In the genomic region with DNA sequence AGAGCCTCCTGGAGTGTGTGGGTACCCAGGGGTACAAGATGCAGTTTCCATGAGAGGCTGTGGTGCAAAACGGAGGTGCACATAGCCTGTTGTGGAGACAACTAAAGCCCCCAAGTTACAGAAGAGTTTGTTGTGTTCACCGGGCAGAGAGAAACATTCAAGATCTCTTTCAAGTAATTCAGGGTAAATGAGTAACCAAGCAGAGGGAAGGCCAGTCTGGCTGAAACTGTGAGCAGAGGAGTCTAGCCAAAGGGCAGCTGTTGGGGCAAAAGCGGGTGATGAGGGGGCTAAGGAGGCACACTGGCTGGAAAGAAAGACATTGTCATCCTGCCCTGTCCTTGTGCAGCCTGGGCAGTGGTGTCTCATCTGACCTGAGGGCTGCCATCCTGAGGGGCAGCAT, we compare ENCODE assay signal across 12 cellular contexts. TPM values are rescaled to one million over a fixed set of nuclear protein-coding genes. Genes with fewer than 3 reads are reported as not detected.
DNase-seq lines count a peak whose midpoint lies in the region; ATAC-seq and TF ChIP-seq lines count a peak whose summit lies in the region.
"Had no signal": no experiment of that assay in that cellular context is flagged by ENCODE, and none has a peak within 500 bp of the region (broad histone marks: within the 10 kb centered on the region; RNA-seq: fewer than 3 reads in every experiment).

No MANE protein-coding gene starts in this region.

- intact Hi-C loops in left colon (cut with DNase I, micrococcal nuclease), result no loop called here
- intact Hi-C loops in breast epithelium (cut with DNase I; ENCODE audit: low total_unique reads), result no loop called here

- H3K27me3 Mint-ChIP-seq in CD4-positive, CD25-positive, alpha-beta regulatory T cell, result no peaks in the 10 kb centered on the region
- H3K27me3 Mint-ChIP-seq in T-helper 17 cell, result no peaks in the 10 kb centered on the region
- H3K27me3 Mint-ChIP-seq: activated CD4-positive, alpha-beta T cell treated with anti-CD3 and anti-CD28 coated beads, Interleukin-2, amount 10 ng/mL, durations not matched to agents 24 days and 14 days had no signal

- TF ChIP-seq POLR2A in GM19099 (IDR thresholded peaks at IDR 0.05; ENCODE audit: extremely low read depth, insufficient read length, low read depth) (peak; percentile 26), breast epithelium (IDR thresholded peaks at IDR 0.05) (no peak)

- no peak overlapping the region for H3K4me3 Mint-ChIP-seq in CD4-positive, CD25-positive, alpha-beta regulatory T cell
- no peak overlapping the region for H3K4me3 Mint-ChIP-seq in T-helper 17 cell

- no peak overlapping the region for H3K4me3 ChIP-seq in CD4-positive, CD25-positive, alpha-beta regulatory T cell (ENCODE audit: low read depth, low read length)
- H3K4me3 ChIP-seq in breast epithelium, result no peak overlapping the region
- H3K4me3 ChIP-seq: coronary artery had no signal

- peaks cover 13% of the 10 kb centered on the region for H3K36me3 Mint-ChIP-seq in CD4-positive, CD25-positive, alpha-beta regulatory T cell
- H3K36me3 Mint-ChIP-seq in T-helper 17 cell (ENCODE audit: low read depth), result no peaks in the 10 kb centered on the region

- H3K27me3 ChIP-seq in CD4-positive, CD25-positive, alpha-beta regulatory T cell (ENCODE audit: control insufficient read depth, insufficient read depth, low read length), result no peaks in the 10 kb centered on the region
- no peaks in the 10 kb centered on the region for H3K27me3 ChIP-seq in breast epithelium

- ATAC-seq in CD4-positive, CD25-positive, alpha-beta regulatory T cell (ENCODE audit: low read depth in 2 of 2), result no peak
- ATAC-seq in HG02678 (IDR thresholded peaks at IDR 0.05; ENCODE audit: unreplicated experiment), result peak; percentile 89
- no peak for ATAC-seq in T-helper 17 cell
- ATAC-seq in left colon, result no peak

- no peak for TF ChIP-seq CTCF in breast epithelium (IDR thresholded peaks at IDR 0.05)

- H3K9me3 Mint-ChIP-seq in CD4-positive, CD25-positive, alpha-beta regulatory T cell, result peaks cover 0 to 2% (median 0%) of the 10 kb centered on the region in 7 donors

- peaks cover 18 to 57% (median 32%) of the 10 kb centered on the region in 4 donors for H3K4me1 Mint-ChIP-seq in CD4-positive, CD25-positive, alpha-beta regulatory T cell
- peaks cover 32% of the 10 kb centered on the region for H3K4me1 Mint-ChIP-seq in T-helper 17 cell

- peak overlapping the region; percentile 52 to 76 (median 55) for H3K27ac Mint-ChIP-seq in CD4-positive, CD25-positive, alpha-beta regulatory T cell
- peak overlapping the region; percentile 89 for H3K27ac Mint-ChIP-seq in T-helper 17 cell
- H3K27ac Mint-ChIP-seq: activated CD4-positive, alpha-beta T cell treated with anti-CD3 and anti-CD28 coated beads, Interleukin-2, amount 10 ng/mL, durations not matched to agents 24 days and 14 days had no signal

- H3K9me3 ChIP-seq in CD4-positive, CD25-positive, alpha-beta regulatory T cell (ENCODE audit: control insufficient read depth in 2 of 2, low read length in 2 of 2), result no peaks in the 10 kb centered on the region
- H3K9me3 ChIP-seq in T-helper 17 cell (ENCODE audit: control insufficient read depth, low read length, poor library complexity, severe bottlenecking) (no peaks in the 10 kb centered on the region), breast epithelium (no peaks in the 10 kb centered on the region)

- no peak for DNase-seq in CD4-positive, CD25-positive, alpha-beta regulatory T cell
- DNase-seq in T-helper 17 cell (no peak), left colon (no peak), breast epithelium (ENCODE audit: low spot score in 2 of 2) (no peak)
- no peak for DNase-seq in effector CD4-positive, alpha-beta T cell
- DNase-seq in stimulated activated CD4-positive, alpha-beta T cell treated with anti-CD3 and anti-CD28 coated beads, Interleukin-12 subunit alpha, Interleukin-12 subunit beta, amount 100 ng/mL, for 4 hours, result no peak
- DNase-seq: activated CD4-positive, alpha-beta T cell treated with anti-CD3 and anti-CD28 coated beads, Interleukin-2, amount 10 ng/mL, durations not matched to agents 24 days and 14 days; foreskin fibroblast; NCI-H526 had no signal

- H3K4me1 ChIP-seq in CD4-positive, CD25-positive, alpha-beta regulatory T cell (ENCODE audit: control insufficient read depth, insufficient read depth, low read length, poor library complexity, severe bottlenecking), result peaks cover 23% of the 10 kb centered on the region
- H3K4me1 ChIP-seq in breast epithelium, result no peaks in the 10 kb centered on the region

- no peaks in the 10 kb centered on the region for H3K36me3 ChIP-seq in CD4-positive, CD25-positive, alpha-beta regulatory T cell (ENCODE audit: control insufficient read depth, insufficient read depth, low read length)
- H3K36me3 ChIP-seq in breast epithelium, result no peaks in the 10 kb centered on the region

- H3K27ac ChIP-seq in CD4-positive, CD25-positive, alpha-beta regulatory T cell (ENCODE audit: insufficient read depth, low read length, poor library complexity, severe bottlenecking), result no peak overlapping the region
- no peak overlapping the region for H3K27ac ChIP-seq in breast epithelium
- H3K27ac ChIP-seq: coronary artery had no signal

RNA-seq across cellular contexts. Expression of a gene that starts 52.0 kb away (rescaled TPM):
- 2,224 TPM for total RNA-seq in CD4-positive, CD25-positive, alpha-beta regulatory T cell
- polyA plus RNA-seq in CD4-positive, CD25-positive, alpha-beta regulatory T cell, result 100 to 1,000 TPM; 536 to 682 (median 586) TPM
- total RNA-seq in T-helper 17 cell (1,000 to 10,000 TPM; 1,189 to 1,429 TPM), left colon (1 to 10 TPM; 5.8 to 8.1 TPM), breast epithelium (10 to 100 TPM; 25.8 to 80.3 (median 32.4) TPM)

Comparison
In these comparisons a context has a peak if more than half of its experiments do, and no peak if none do; other contexts are left out.
1. RNA of a gene that starts 52.0 kb away (total RNA-seq): 2,224 TPM in CD4-positive, CD25-positive, alpha-beta regulatory T cell (single experiment) and 1,189 to 1,429 TPM in T-helper 17 cell; 25.8 to 80.3 TPM in breast epithelium and 5.8 to 8.1 TPM in left colon; every median in the first group is over 10 times any median in the second.